In the genomic region with DNA sequence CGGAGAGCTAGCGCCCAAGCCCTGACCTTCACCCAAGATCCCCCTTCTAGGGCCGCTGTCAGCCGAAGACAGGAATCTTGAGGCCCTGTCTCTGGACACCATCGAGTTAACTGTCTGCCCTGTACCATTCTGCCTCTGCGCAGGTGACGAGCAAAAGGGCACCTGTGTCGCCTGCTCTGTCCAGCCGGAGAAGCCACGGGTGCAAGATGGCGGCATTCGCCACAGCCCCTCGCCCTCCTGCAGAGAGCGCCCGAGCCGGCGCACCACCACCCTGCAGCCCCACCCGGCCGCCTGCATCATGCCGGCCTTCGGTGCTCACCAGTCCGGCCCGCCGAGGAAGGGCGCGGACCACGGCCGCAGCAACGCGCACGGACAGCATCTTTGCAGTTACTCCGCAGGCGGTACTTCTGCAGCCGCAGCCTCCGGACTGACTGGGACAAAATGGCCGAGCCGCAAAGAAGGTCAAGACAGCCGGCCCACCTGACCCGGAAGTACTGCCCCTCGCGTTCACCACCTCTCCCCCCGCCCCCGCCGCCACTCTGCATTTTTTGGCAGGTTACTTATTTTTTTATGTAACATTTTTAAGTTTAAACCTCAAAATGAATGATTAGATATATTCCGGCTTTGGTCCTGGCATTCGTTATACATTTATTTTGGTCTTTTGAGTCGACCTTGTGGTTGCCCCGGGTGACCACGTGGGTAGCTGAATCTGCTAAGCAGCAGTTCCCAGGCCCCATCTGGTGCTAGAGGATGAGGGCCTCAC, we compare ENCODE assay signal across 8 cellular contexts. TPM values are rescaled to one million over a fixed set of nuclear protein-coding genes. Genes with fewer than 3 reads are reported as not detected.
DNase-seq lines count a peak whose midpoint lies in the region; ATAC-seq lines count a peak whose summit lies in the region.

A gene (minus strand): TSS at position 444 of the 763 bp plus-strand sequence. CDS start 65 bp downstream, at position 379.

- peak within 1 kb of the TSS; percentile 95 for H3K27ac Mint-ChIP-seq in activated CD8-positive, alpha-beta T cell treated with anti-CD3 and anti-CD28 coated beads, Interleukin-2, amount 10 ng/mL, durations not matched to agents 7 days and 5 days
- H3K27ac Mint-ChIP-seq in memory B cell: peak within 1 kb of the TSS; percentile 96

- H3K27me3 Mint-ChIP-seq in activated CD8-positive, alpha-beta T cell treated with anti-CD3 and anti-CD28 coated beads, Interleukin-2, amount 10 ng/mL, durations not matched to agents 7 days and 5 days (ENCODE audit: low read depth): no peaks in the 10 kb centered on the region
- no peaks in the 10 kb centered on the region for H3K27me3 Mint-ChIP-seq in memory B cell

- CTCF ChIA-PET in activated CD8-positive, alpha-beta T cell treated with anti-CD3 and anti-CD28 coated beads, Interleukin-2, amount 10 ng/mL, durations not matched to agents 7 days and 5 days (lab: Charles Lee): interaction anchor here (0.8 to 2.3 kb wide), 9 partner anchors 15 to 560 kb away, joined by 3 to 12 read pairs (median 4); a partner anchor contains a TSS

- ATAC-seq in GM19328 (IDR thresholded peaks at IDR 0.05; ENCODE audit: unreplicated experiment): peak; percentile 77
- ATAC-seq in HG03520 (IDR thresholded peaks at IDR 0.05; ENCODE audit: unreplicated experiment): peak; percentile 75
- peak; percentile 88 for ATAC-seq in activated CD8-positive, alpha-beta T cell treated with anti-CD3 and anti-CD28 coated beads, Interleukin-2, amount 10 ng/mL, durations not matched to agents 7 days and 5 days
- peak; percentile 86 for ATAC-seq in memory B cell (ENCODE audit: low read depth)

- H3K4me1 Mint-ChIP-seq in activated CD8-positive, alpha-beta T cell treated with anti-CD3 and anti-CD28 coated beads, Interleukin-2, amount 10 ng/mL, durations not matched to agents 7 days and 5 days (ENCODE audit: low read depth): peaks cover 33% of the 10 kb centered on the region
- H3K4me1 Mint-ChIP-seq in memory B cell: peaks cover 5% of the 10 kb centered on the region

- no peaks in the 10 kb centered on the region for H3K9me3 Mint-ChIP-seq in activated CD8-positive, alpha-beta T cell treated with anti-CD3 and anti-CD28 coated beads, Interleukin-2, amount 10 ng/mL, durations not matched to agents 7 days and 5 days (ENCODE audit: insufficient read depth)
- H3K9me3 Mint-ChIP-seq in memory B cell: no peaks in the 10 kb centered on the region

- H3K36me3 Mint-ChIP-seq in activated CD8-positive, alpha-beta T cell treated with anti-CD3 and anti-CD28 coated beads, Interleukin-2, amount 10 ng/mL, durations not matched to agents 7 days and 5 days (ENCODE audit: low read depth): peaks cover 28% of the 10 kb centered on the region
- H3K36me3 Mint-ChIP-seq in memory B cell: peaks cover 3% of the 10 kb centered on the region

- peak within 1 kb of the TSS; percentile 98 for H3K4me3 Mint-ChIP-seq in activated CD8-positive, alpha-beta T cell treated with anti-CD3 and anti-CD28 coated beads, Interleukin-2, amount 10 ng/mL, durations not matched to agents 7 days and 5 days
- H3K4me3 Mint-ChIP-seq in memory B cell: peak within 1 kb of the TSS; percentile 94

- POLR2A ChIA-PET in activated CD8-positive, alpha-beta T cell treated with anti-CD3 and anti-CD28 coated beads, Interleukin-2, amount 10 ng/mL, durations not matched to agents 7 days and 5 days (lab: Charles Lee): interaction anchor here (0.7 to 1.2 kb wide), 6 partner anchors 13 to 123 kb away, joined by 3 to 5 read pairs (median 4); a partner anchor contains a TSS

- DNase-seq in CD1c-positive myeloid dendritic cell (ENCODE audit: extremely low spot score) (peak; percentile 90), NCI-H82 treated with DMSO at 0.1 percent for 48 hours (lab: John Stamatoyannopoulos, UW; ENCODE audit: unreplicated experiment) (peak; percentile 89), memory B cell (ENCODE audit: low spot score in 2 of 2) (peak; percentile 77)
- DNase-seq in activated CD8-positive, alpha-beta T cell treated with anti-CD3 and anti-CD28 coated beads, Interleukin-2, amount 10 ng/mL, durations not matched to agents 7 days and 5 days: peak; percentile 91
- peak; percentile 70 for DNase-seq in effector CD8-positive, alpha-beta T cell (lab: John Stamatoyannopoulos, UW)
- DNase-seq in stimulated activated CD8-positive, alpha-beta memory T cell treated with anti-CD3 and anti-CD28 coated beads, Interleukin-12 subunit alpha, Interleukin-12 subunit beta, amount 100 ng/mL, for 24 hours (ENCODE audit: extremely low read depth): peak; percentile 72

RNA-seq across cellular contexts. Expression of the gene that starts here (rescaled TPM):
- 100 to 1,000 TPM; 377 to 385 TPM for total RNA-seq in activated CD8-positive, alpha-beta T cell treated with anti-CD3 and anti-CD28 coated beads, Interleukin-2, amount 10 ng/mL, durations not matched to agents 7 days and 5 days

Comparison
In these comparisons a context has a peak if more than half of its experiments do, and no peak if none do; other contexts are left out.
1. Peak in every context shown above with its lines: DNase-seq and ATAC-seq.